ENCODE assay signal across 20 cellular contexts in the genomic region with DNA sequence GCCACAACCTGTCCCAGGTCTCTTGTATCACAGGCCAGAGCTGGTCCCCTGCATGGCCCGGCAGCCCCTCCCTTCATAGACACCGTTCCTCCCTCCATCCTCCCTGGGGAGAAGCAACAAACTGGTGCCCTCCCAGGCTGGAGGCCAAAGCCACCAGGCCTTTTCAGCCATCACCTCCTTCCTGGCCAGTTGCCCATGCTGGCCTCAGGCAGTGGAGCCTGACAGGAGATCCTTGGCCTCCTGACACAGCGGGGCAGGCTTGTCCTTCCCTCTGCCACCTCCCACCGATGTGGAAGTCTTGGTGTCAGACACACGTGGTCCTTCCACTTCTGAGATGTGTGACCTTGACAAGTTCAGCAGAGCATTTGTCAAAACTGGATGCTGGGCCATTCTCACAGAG.
DNase-seq lines count a peak whose midpoint lies in the region; ATAC-seq and TF ChIP-seq lines count a peak whose summit lies in the region.
"Had no signal": no experiment of that assay in that cellular context is flagged by ENCODE, and none has a peak within 500 bp of the region (broad histone marks: within the 10 kb centered on the region; RNA-seq: fewer than 3 reads in every experiment).

No MANE protein-coding gene starts in this region.

- in situ Hi-C loops in Caki2 (cut with HindIII; ENCODE audit: low pct_unique_long_range_greater_than_20kb, low sequenced_read_pairs): no loop called here

- H3K36me3 Mint-ChIP-seq in nephron progenitor cell (ENCODE audit: low read depth): no peaks in the 10 kb centered on the region

- no peak overlapping the region for H3K4me3 Mint-ChIP-seq in nephron progenitor cell
- H3K4me3 Mint-ChIP-seq: B cell had no signal

- peaks cover 3% of the 10 kb centered on the region for H3K27me3 Mint-ChIP-seq in nephron progenitor cell (ENCODE audit: low read depth, poor library complexity)
- H3K27me3 Mint-ChIP-seq: B cell had no signal

- no peak for TF ChIP-seq EP300 in Ishikawa (IDR thresholded peaks at IDR 0.05; ENCODE audit: borderline replicate concordance)

- no peak for ATAC-seq in GM18517 (IDR thresholded peaks at IDR 0.05; ENCODE audit: unreplicated experiment)
- ATAC-seq: gastroesophageal sphincter, HCT116 had no signal

- TF ChIP-seq RAD21 in Ishikawa (IDR thresholded peaks at IDR 0.05; ENCODE audit: low read depth): no peak

- H3K27ac Mint-ChIP-seq in nephron progenitor cell: peak overlapping the region; percentile 36
- H3K27ac Mint-ChIP-seq: activated T-helper 2 cell treated with anti-CD3 and anti-CD28 coated beads, Interferon-gamma antibody, Interleukin-2, Interleukin-4, amounts not matched to agents 10 μg/mL and 5 μg/mL and 100 μg/mL, durations not matched to agents 14 hours and 24 hours and 36 hours; B cell had no signal

- DNase-seq in Caki2 (ENCODE audit: low read depth): peak; percentile 72
- DNase-seq in nephron progenitor cell: no peak
- no peak for DNase-seq in NCI-H128 (lab: John Stamatoyannopoulos, UW; ENCODE audit: unreplicated experiment)
- DNase-seq in activated CD4-positive, alpha-beta T cell treated with anti-CD3 and anti-CD28 coated beads, Interleukin-2, amount 50 U/mL, for 1 hour: no peak
- DNase-seq in RKO (ENCODE audit: low spot score): no peak
- DNase-seq: activated CD4-positive, alpha-beta T cell treated with anti-CD3 and anti-CD28 coated beads, Interleukin-2, amount 50 U/mL, for 4 hours; GF-D8; islet precursor cell; NCI-H226; stimulated activated CD4-positive, alpha-beta T cell treated with anti-CD3 and anti-CD28 coated beads, Interleukin-1b, Interleukin-23, amount 100 ng/mL, for 48 hours; T-helper 9 cell had no signal

- peak overlapping the region; percentile 29 for H3K27ac ChIP-seq in cingulate gyrus (ENCODE audit: low read depth, low read length)
- H3K27ac ChIP-seq: gastroesophageal sphincter, PC-9, vagina had no signal

- H3K4me1 Mint-ChIP-seq in nephron progenitor cell: peaks cover 45% of the 10 kb centered on the region

- H3K9me3 Mint-ChIP-seq in nephron progenitor cell: no peaks in the 10 kb centered on the region
- H3K9me3 Mint-ChIP-seq: activated T-helper 2 cell treated with anti-CD3 and anti-CD28 coated beads, Interferon-gamma antibody, Interleukin-2, Interleukin-4, amounts not matched to agents 10 μg/mL and 5 μg/mL and 100 μg/mL, durations not matched to agents 14 hours and 24 hours and 36 hours had no signal

- TF ChIP-seq CTCF in nephron progenitor cell (IDR thresholded peaks at IDR 0.05): no peak

TF ChIP-seq in Ishikawa, 13 proteins besides CTCF, POLR2A, EP300 and RAD21:
- no peak for TF ChIP-seq REST (IDR thresholded peaks at IDR 0.05; ENCODE audit: low read depth)
- TF ChIP-seq NFIC (IDR thresholded peaks at IDR 0.05): peak; percentile 72
- TF ChIP-seq ZBTB7A (IDR thresholded peaks at IDR 0.05; ENCODE audit: low read depth): no peak
